8 cellular contexts compared by ENCODE assay signal in the genomic region with DNA sequence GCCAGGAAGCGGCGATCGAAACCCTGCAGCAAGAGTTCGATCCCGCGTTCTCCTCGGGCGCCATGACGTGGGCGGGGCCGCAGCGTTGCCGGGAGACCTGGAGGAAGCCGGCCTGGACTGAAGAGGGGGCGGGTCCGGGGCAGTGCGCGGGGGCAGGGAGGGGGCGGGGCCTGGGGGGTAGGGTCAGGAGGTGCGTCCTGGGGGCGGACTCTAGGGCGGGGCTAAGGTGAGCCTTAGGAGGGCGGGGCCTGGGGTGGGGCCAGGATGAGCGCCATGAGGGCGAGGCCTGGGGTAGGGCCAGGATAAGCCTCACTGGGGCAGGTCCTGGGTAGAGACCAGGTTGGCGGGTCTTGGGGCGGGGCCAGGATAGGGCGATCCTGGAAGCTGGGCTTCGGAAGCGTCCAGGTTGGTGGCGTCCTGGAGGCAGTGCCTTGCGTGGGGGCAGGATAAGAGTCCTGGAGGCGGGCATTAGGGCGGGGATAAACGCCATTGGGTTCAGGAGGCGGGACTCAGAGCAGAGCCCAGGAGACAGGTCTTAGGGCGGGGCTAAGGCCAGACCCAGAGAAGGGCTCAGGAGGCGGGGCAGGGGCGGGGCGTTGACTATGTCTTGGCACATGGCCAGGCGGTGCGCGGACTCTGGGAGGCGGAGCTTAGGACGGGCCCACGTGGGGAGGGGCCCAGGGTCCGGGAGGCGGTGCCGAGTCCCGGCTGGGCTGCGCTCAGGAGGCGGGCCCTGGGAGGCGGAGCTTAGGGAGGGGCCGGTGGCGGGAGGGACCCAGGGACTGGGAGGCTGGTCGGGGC. TPM values are rescaled to one million over a fixed set of nuclear protein-coding genes. Genes with fewer than 3 reads are reported as not detected.
DNase-seq lines count a peak whose midpoint lies in the region; ATAC-seq and TF ChIP-seq lines count a peak whose summit lies in the region.
"Not testable (repeated sequence)": the region's sequence is repeated elsewhere in the genome, so short reads cannot be mapped to it uniquely, and the experiment has no call there.

No MANE protein-coding gene starts in this region.

- H3K4me1 ChIP-seq in mononuclear cell (ENCODE audit: insufficient read depth, low read length) = peaks cover 11% of the 10 kb centered on the region

- H3K27me3 Mint-ChIP-seq in Calu3 (ENCODE audit: unreplicated experiment); activated T-cell treated with anti-CD3 and anti-CD28 coated beads, Interleukin-2, amount 50 U/mL, for 24 hours: not testable (repeated sequence)

- peak; percentile 82 for ATAC-seq in GM21576 (IDR thresholded peaks at IDR 0.05; ENCODE audit: unreplicated experiment)

- intact Hi-C loops in Calu3 (cut with micrococcal nuclease; ENCODE audit: unreplicated experiment) = not testable (repeated sequence)

- peak overlapping the region; percentile 90 for H3K27ac Mint-ChIP-seq in Calu3 (ENCODE audit: unreplicated experiment)
- peak overlapping the region; percentile 99 for H3K27ac Mint-ChIP-seq in activated T-cell treated with anti-CD3 and anti-CD28 coated beads, Interleukin-2, amount 50 U/mL, for 24 hours

- not testable (repeated sequence) for H3K27me3 ChIP-seq in mononuclear cell (ENCODE audit: insufficient read depth, low read length)

- H3K4me3 Mint-ChIP-seq in Calu3 (ENCODE audit: low read depth, unreplicated experiment) = peak overlapping the region; percentile 81
- peak overlapping the region; percentile 88 for H3K4me3 Mint-ChIP-seq in activated T-cell treated with anti-CD3 and anti-CD28 coated beads, Interleukin-2, amount 50 U/mL, for 24 hours

- DNase-seq in Calu3 = peak; percentile 99
- DNase-seq in KG1 (lab: John Stamatoyannopoulos, UW) = peak; percentile 60
- DNase-seq in activated T-cell treated with anti-CD3 and anti-CD28 coated beads, Interleukin-2, amount 50 U/mL, for 24 hours = peak; percentile 100
- DNase-seq in epithelial cell of prostate (ENCODE audit: low read depth, low spot score) = peak; percentile 79
- DNase-seq in stimulated activated CD8-positive, alpha-beta memory T cell treated with anti-CD3 and anti-CD28 coated beads, Interleukin-15, amount 100 ng/mL, for 4 hours (ENCODE audit: low read depth in 2 of 2) = peak; percentile 98 to 99

- H3K4me3 ChIP-seq in mononuclear cell (ENCODE audit: low read length) = peak overlapping the region; percentile 56

- TF ChIP-seq CTCF in Calu3 (IDR thresholded peaks at IDR 0.05; ENCODE audit: unreplicated experiment) = not testable (repeated sequence)

- H3K4me1 Mint-ChIP-seq in Calu3 (ENCODE audit: low read depth, unreplicated experiment) = peaks cover 30% of the 10 kb centered on the region
- peaks cover 26% of the 10 kb centered on the region for H3K4me1 Mint-ChIP-seq in activated T-cell treated with anti-CD3 and anti-CD28 coated beads, Interleukin-2, amount 50 U/mL, for 24 hours (ENCODE audit: low read depth)

- peaks cover 28% of the 10 kb centered on the region for H3K36me3 Mint-ChIP-seq in Calu3 (ENCODE audit: insufficient read depth, unreplicated experiment)
- peaks cover 10% of the 10 kb centered on the region for H3K36me3 Mint-ChIP-seq in activated T-cell treated with anti-CD3 and anti-CD28 coated beads, Interleukin-2, amount 50 U/mL, for 24 hours (ENCODE audit: low read depth)

- not testable (repeated sequence) for BruUV-seq in Calu3 (replicated peaks; lab: Mats Ljungman, UMichigan)

- CTCF ChIA-PET in Calu3 (lab: Charles Lee) = interaction anchor here (0.6 to 1.0 kb wide), 2 partner anchors 12 to 131 kb away, joined by 3 to 4 read pairs; no protein-coding TSS in a partner anchor

- H3K27ac ChIP-seq in epithelial cell of prostate = peak overlapping the region; percentile 86

- H3K9me3 Mint-ChIP-seq in Calu3 (ENCODE audit: low read depth, unreplicated experiment); activated T-cell treated with anti-CD3 and anti-CD28 coated beads, Interleukin-2, amount 50 U/mL, for 24 hours: not testable (repeated sequence)

- H3K9me3 ChIP-seq in mononuclear cell (ENCODE audit: low read depth, low read length) = not testable (repeated sequence)

TF ChIP-seq in PFSK-1, 5 proteins besides CTCF, POLR2A, EP300 and RAD21:
- 0 out of 2 replicates have a peak, but pooled peaks have one; percentile 39 for TF ChIP-seq TAF1 (IDR thresholded peaks at IDR 0.05; ENCODE audit: borderline replicate concordance, insufficient read depth, low read length)
- TF ChIP-seq POLR2AphosphoS5 (IDR thresholded peaks at IDR 0.05; ENCODE audit: low read depth, low read length) = peak; percentile 49; the same call in 1 of the 2 replicates
- TF ChIP-seq SIN3A (IDR thresholded peaks at IDR 0.05; ENCODE audit: borderline replicate concordance, insufficient read depth, low read length) = peak; percentile 66; the same call in 1 of the 2 replicates

RNA-seq across cellular contexts. Expression of a gene that starts 15.7 kb away (rescaled TPM):
- total RNA-seq in Calu3 (2022) (0.50 and 0.61 TPM in 2 replicates), mononuclear cell (not detected)
- polyA plus RNA-seq in PFSK-1 (2012; ENCODE audit: insufficient read length, low read depth) = 0.65 TPM

Comparison
In these comparisons a context has a peak if more than half of its experiments do, and no peak if none do; other contexts are left out.
1. Peak in every context shown above with its lines: DNase-seq, ATAC-seq, H3K4me3 ChIP-seq and H3K27ac ChIP-seq.